ENCODE assay signal across 10 cellular contexts in the genomic region with DNA sequence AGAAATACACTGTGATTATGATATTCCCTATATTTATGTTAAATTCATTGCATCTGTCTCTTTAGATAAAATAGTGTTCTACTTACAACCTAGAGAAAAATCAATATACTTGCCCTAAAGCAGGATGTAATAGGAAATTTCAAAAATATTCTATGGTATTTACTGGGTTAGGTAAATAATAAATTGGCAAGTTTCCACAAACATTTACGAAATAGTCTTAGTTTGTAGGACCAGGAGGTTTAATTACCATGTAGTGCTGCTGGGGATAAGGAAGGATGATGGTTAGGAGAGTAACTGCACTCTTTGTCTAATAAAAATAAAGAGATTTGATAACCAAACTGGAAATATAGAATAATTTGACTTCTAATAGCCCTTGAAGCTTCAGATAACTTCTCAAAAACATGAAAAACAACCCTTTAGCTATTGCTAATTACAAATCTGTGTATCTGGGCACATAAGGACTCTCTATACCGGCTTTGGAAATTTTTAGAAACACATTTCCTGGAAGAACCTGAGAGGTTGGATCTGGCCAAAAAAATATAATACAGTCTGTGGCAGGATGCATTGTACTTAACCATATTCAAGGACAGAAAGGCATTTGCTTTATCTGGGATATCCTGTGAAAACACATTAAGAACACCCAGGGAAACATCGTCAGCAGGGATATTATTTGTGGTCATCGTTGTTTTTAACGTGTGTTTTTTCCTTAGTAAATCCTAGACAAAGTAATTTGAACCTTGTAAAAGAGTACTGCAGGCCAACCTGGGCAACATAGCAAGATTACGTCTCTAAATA.
"Had no signal": no experiment of that assay in that cellular context is flagged by ENCODE, and none has a peak within 500 bp of the region (broad histone marks: within the 10 kb centered on the region; RNA-seq: fewer than 3 reads in every experiment).

No MANE protein-coding gene starts in this region.

- H3K4me3 ChIP-seq: gastrocnemius medialis, left lung, ovary had no signal

- H3K9me3 Mint-ChIP-seq: activated naive CD4-positive, alpha-beta T cell treated with anti-CD3 and anti-CD28 coated beads, Interleukin-2, amount 50 U/mL, for 24 hours; neural crest cell had no signal

- H3K27ac ChIP-seq: brain microvascular endothelial cell, left lung had no signal

- H3K27ac Mint-ChIP-seq: activated naive CD4-positive, alpha-beta T cell treated with anti-CD3 and anti-CD28 coated beads, Interleukin-2, amount 50 U/mL, for 24 hours; T-helper 17 cell had no signal

- H3K36me3 ChIP-seq: brain microvascular endothelial cell, gastrocnemius medialis, left lung, ovary had no signal

- H3K4me1 Mint-ChIP-seq: activated naive CD4-positive, alpha-beta T cell treated with anti-CD3 and anti-CD28 coated beads, Interleukin-2, amount 50 U/mL, for 24 hours; neural crest cell; T-helper 17 cell had no signal

- DNase-seq: activated CD4-positive, alpha-beta T cell treated with anti-CD3 and anti-CD28 coated beads, Interleukin-2, amount 50 U/mL, for 1 hour; activated CD4-positive, CD25-positive, alpha-beta regulatory T cell; amygdala; brain microvascular endothelial cell; gastrocnemius medialis; left lung; ovary; T-helper 17 cell had no signal

- H3K4me3 Mint-ChIP-seq: activated naive CD4-positive, alpha-beta T cell treated with anti-CD3 and anti-CD28 coated beads, Interleukin-2, amount 50 U/mL, for 24 hours; neural crest cell; T-helper 17 cell had no signal

- ATAC-seq: left lung, T-helper 17 cell had no signal

- H3K9me3 ChIP-seq: gastrocnemius medialis, left lung, ovary had no signal

- H3K36me3 Mint-ChIP-seq: activated naive CD4-positive, alpha-beta T cell treated with anti-CD3 and anti-CD28 coated beads, Interleukin-2, amount 50 U/mL, for 24 hours had no signal

- H3K27me3 ChIP-seq: brain microvascular endothelial cell, gastrocnemius medialis, left lung, ovary had no signal

- H3K27me3 Mint-ChIP-seq: activated naive CD4-positive, alpha-beta T cell treated with anti-CD3 and anti-CD28 coated beads, Interleukin-2, amount 50 U/mL, for 24 hours had no signal
